8 cellular contexts compared by ENCODE assay signal in genomic region chr12:55973598-55974307, GRCh38. TPM values are rescaled to one million over a fixed set of nuclear protein-coding genes. Genes with fewer than 3 reads are reported as not detected.
DNase-seq lines count a peak whose midpoint lies in the region; ATAC-seq and TF ChIP-seq lines count a peak whose summit lies in the region.

TSS of gene RAB5B (plus strand) at chr12:55974078. CDS start at chr12:55986961, 12,883 bp downstream.

- no peaks in the 10 kb centered on the region for H3F3A ChIP-seq in OCI-LY1 (ENCODE audit: insufficient read depth, low read length)

- peaks cover 21% of the 10 kb centered on the region for H3K4me1 ChIP-seq in OCI-LY1 (ENCODE audit: insufficient read depth, low read length, severe bottlenecking)
- peaks cover 18% of the 10 kb centered on the region for H3K4me1 ChIP-seq in mesodermal cell (ENCODE audit: control insufficient read depth, insufficient read depth, low read length, poor library complexity, severe bottlenecking)

- H3K9me3 Mint-ChIP-seq in endothelial cell (ENCODE audit: unreplicated experiment) = no peaks in the 10 kb centered on the region

- no peak within 1 kb of the TSS for H2AFZ ChIP-seq in OCI-LY1 (ENCODE audit: low read length)

- peaks cover 12% of the 10 kb centered on the region for H3K79me2 ChIP-seq in OCI-LY1 (ENCODE audit: insufficient read depth, low read length)

- H3K4me1 Mint-ChIP-seq in endothelial cell (ENCODE audit: unreplicated experiment) = peaks cover 10% of the 10 kb centered on the region

- H3K9me2 ChIP-seq in OCI-LY1 (ENCODE audit: low read depth, low read length) = no peaks in the 10 kb centered on the region

- peak within 1 kb of the TSS; percentile 92 for H3K9ac ChIP-seq in OCI-LY1 (ENCODE audit: low read length)

- DNase-seq in DMS 273 (lab: John Stamatoyannopoulos, UW; ENCODE audit: unreplicated experiment) (peak; percentile 99), HuH-7 (ENCODE audit: low spot score) (peak; percentile 93), endothelial cell (ENCODE audit: low spot score) (peak; percentile 91)
- DNase-seq in activated CD8-positive, alpha-beta memory T cell treated with anti-CD3 and anti-CD28 coated beads, Interleukin-2, amount 50 U/mL, for 4 hours = peak; percentile 94
- DNase-seq in stimulated activated CD8-positive, alpha-beta memory T cell treated with anti-CD3 and anti-CD28 coated beads, Interleukin-15, amount 100 ng/mL, for 4 hours (ENCODE audit: low read depth in 2 of 2) = peak; percentile 94 to 98

- H3K9me3 ChIP-seq in OCI-LY1 (ENCODE audit: low read length) (no peaks in the 10 kb centered on the region), mesodermal cell (ENCODE audit: control insufficient read depth, low read length) (no peaks in the 10 kb centered on the region)

- WGBS in mesodermal cell (ENCODE audit: insufficient coverage in 2 of 2), 2 experiments = 0 to 1% methylated on average over 25 to 28 of the region's 39 CpGs

- no peak for TF ChIP-seq CTCF in OCI-LY1 (IDR thresholded peaks at IDR 0.05; ENCODE audit: low read length)
- peak; percentile 74 for TF ChIP-seq CTCF in endothelial cell (IDR thresholded peaks at IDR 0.05; ENCODE audit: unreplicated experiment)

- no peaks in the 10 kb centered on the region for H3K27me3 ChIP-seq in OCI-LY1 (ENCODE audit: insufficient read depth, low read length)

- H3K27me3 Mint-ChIP-seq in endothelial cell (ENCODE audit: unreplicated experiment) = peaks cover 4% of the 10 kb centered on the region

- H3K4me3 ChIP-seq in OCI-LY1 (ENCODE audit: low read depth, low read length, poor library complexity, severe bottlenecking) (peak within 1 kb of the TSS; percentile 89), mesodermal cell (ENCODE audit: extremely low read depth, insufficient read depth, low read length, poor library complexity, severe bottlenecking) (peak within 1 kb of the TSS; percentile 100)

- peak within 1 kb of the TSS; percentile 58 for H3K27ac ChIP-seq in OCI-LY1 (ENCODE audit: low read depth, low read length, poor library complexity, severe bottlenecking)
- peak within 1 kb of the TSS; percentile 89 for H3K27ac ChIP-seq in mesodermal cell (ENCODE audit: low read depth, low read length, severe bottlenecking)

- H3K36me3 ChIP-seq in OCI-LY1 (ENCODE audit: insufficient read depth, low read length) (peaks cover 28% of the 10 kb centered on the region; the same call in 1 of the 2 replicates), mesodermal cell (ENCODE audit: control insufficient read depth, insufficient read depth, low read length) (peaks cover 73% of the 10 kb centered on the region)

- H3K36me3 Mint-ChIP-seq in endothelial cell (ENCODE audit: low read depth, unreplicated experiment) = peaks cover 22% of the 10 kb centered on the region

- H3K4me2 ChIP-seq in OCI-LY1 (ENCODE audit: low read length) = peak within 1 kb of the TSS; percentile 85

- no peaks in the 10 kb centered on the region for H4K20me1 ChIP-seq in OCI-LY1 (ENCODE audit: insufficient read depth, low read length)

- H3K27ac Mint-ChIP-seq in endothelial cell (ENCODE audit: unreplicated experiment) = no peak within 1 kb of the TSS

- H3K4me3 Mint-ChIP-seq in endothelial cell (ENCODE audit: unreplicated experiment) = no peak within 1 kb of the TSS

- peak; percentile 85 for ATAC-seq in GM21526 (IDR thresholded peaks at IDR 0.05; ENCODE audit: low FRiP score, unreplicated experiment)

RNA-seq across cellular contexts. Expression of gene RAB5B, which starts in this region (rescaled TPM):
- total RNA-seq in endothelial cell (ENCODE audit: unreplicated experiment) = 130 TPM
- 108 TPM for polyA plus RNA-seq in mesodermal cell (2013, experiment 1 of 2)
- 91.2 TPM for polyA plus RNA-seq in mesodermal cell (2013, experiment 2 of 2)

Comparison
In these comparisons a context has a peak if more than half of its experiments do, and no peak if none do; other contexts are left out.
1. Peak in every context shown above with its lines: DNase-seq, ATAC-seq, H3K4me3 ChIP-seq and H3K27ac ChIP-seq.